Comparison of ENCODE assay signal across 21 cellular contexts in the genomic region with DNA sequence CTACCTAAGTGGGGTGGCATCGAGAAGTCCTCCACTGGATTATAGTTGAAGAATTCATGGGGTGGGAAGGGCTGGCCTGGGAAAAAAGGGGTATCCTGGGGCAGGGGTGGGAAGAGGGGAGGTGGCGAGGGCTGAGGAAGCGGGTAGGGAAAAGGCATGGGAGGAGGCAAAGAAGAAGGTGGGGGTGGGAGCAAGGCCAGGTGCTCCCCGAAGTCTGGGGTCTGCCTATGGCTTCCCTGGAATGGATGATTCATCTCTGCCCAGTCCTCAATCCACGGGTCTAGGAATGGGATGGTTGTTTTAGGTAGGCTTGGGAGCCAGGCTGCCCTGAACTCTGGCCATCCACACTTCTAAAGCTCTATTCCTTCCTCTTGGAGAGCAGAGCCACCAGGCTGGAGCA. TPM values are rescaled to one million over a fixed set of nuclear protein-coding genes. Genes with fewer than 3 reads are reported as not detected.
"Had no signal": no experiment of that assay in that cellular context is flagged by ENCODE, and none has a peak within 500 bp of the region (broad histone marks: within the 10 kb centered on the region; RNA-seq: fewer than 3 reads in every experiment).

No MANE protein-coding gene starts in this region.

- ATAC-seq: effector memory CD8-positive, alpha-beta T cell; left lung had no signal

- H3K27me3 ChIP-seq: esophagus squamous epithelium, left lung, sigmoid colon, stomach had no signal

- H3K27me3 Mint-ChIP-seq: effector memory CD8-positive, alpha-beta T cell; naive B cell had no signal

- H3K9me3 ChIP-seq: esophagus squamous epithelium, left lung, neutrophil, sigmoid colon, stomach had no signal

- H3K36me3 ChIP-seq: neutrophil had no signal

- H3K27ac Mint-ChIP-seq: effector memory CD8-positive, alpha-beta T cell; immature natural killer cell had no signal

- H3K4me3 ChIP-seq: esophagus squamous epithelium, left lung, lung, sigmoid colon, skin epidermis, stomach had no signal

- H3K9me3 Mint-ChIP-seq: effector memory CD8-positive, alpha-beta T cell; immature natural killer cell; naive B cell; nephron had no signal

- H3K4me3 Mint-ChIP-seq: effector memory CD8-positive, alpha-beta T cell; immature natural killer cell had no signal

- DNase-seq: cortex of kidney; effector memory CD8-positive, alpha-beta T cell; esophagus squamous epithelium; foreskin fibroblast; immature natural killer cell; left lung; mesendoderm; naive B cell; sigmoid colon; stimulated activated CD4-positive, alpha-beta T cell treated with anti-CD3 and anti-CD28 coated beads, Interleukin-2, amount 100 ng/mL, for 24 hours; stimulated activated CD4-positive, alpha-beta T cell treated with anti-CD3 and anti-CD28 coated beads, Interleukin-4, amount 100 ng/mL, for 4 hours; stimulated activated naive CD4-positive, alpha-beta T cell; stomach; substantia nigra; trophoblast cell had no signal

RNA-seq across cellular contexts. Expression of a gene that starts 19.9 kb away (rescaled TPM):
- total RNA-seq: epithelial cell of proximal tubule, esophagus squamous epithelium, left lung, lung, pulmonary artery endothelial cell had no signal

RNA-seq across cellular contexts. Expression of a gene that starts 21.2 kb away (rescaled TPM):
- total RNA-seq: epithelial cell of proximal tubule, esophagus squamous epithelium, left lung, lung, pulmonary artery endothelial cell, sigmoid colon, stomach had no signal
